Comparison of ENCODE assay signal across 21 cellular contexts in the genomic region with DNA sequence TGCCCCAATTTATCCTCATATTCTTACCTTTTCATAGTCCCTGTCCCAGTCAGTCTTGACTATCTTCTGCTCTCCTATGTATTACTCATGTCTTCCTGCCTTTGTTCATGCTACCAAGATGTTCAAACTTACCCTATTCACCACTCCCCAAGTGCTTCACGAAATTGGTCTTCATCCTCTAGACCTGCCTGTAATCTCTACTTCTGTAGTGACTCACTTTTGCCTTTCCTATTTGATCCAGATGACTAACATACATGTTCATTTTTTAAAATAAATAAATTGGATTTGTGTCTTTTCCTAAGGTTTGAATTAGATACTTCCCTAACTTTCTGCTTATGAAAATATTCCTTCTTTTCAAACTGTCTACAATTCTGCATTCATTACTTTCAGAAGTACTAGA.
"Had no signal": no experiment of that assay in that cellular context is flagged by ENCODE, and none has a peak within 500 bp of the region (broad histone marks: within the 10 kb centered on the region; RNA-seq: fewer than 3 reads in every experiment).

No MANE protein-coding gene starts in this region.

- ATAC-seq: activated T-helper 17 cell treated with anti-CD3 and anti-CD28 coated beads, Interleukin-2, amount 50 U/mL, for 72 hours; effector memory CD8-positive, alpha-beta T cell; naive thymus-derived CD4-positive, alpha-beta T cell; psoas muscle; sciatic nerve; stimulated activated memory B cell treated with anti-CD40 and anti-IgM and Interleukin-4, amounts not matched to agents 10 μg/mL and 1 μg/mL and 100 μg/mL, for 72 hours had no signal

- H3K4me1 ChIP-seq: neural progenitor cell, psoas muscle, thyroid gland had no signal

- H3K27ac ChIP-seq: epithelial cell of prostate, neural progenitor cell, ovary, psoas muscle, thyroid gland had no signal

- DNase-seq: activated B cell treated with CpG ODN at 0.5 μM for 24 hours; activated CD4-positive, alpha-beta memory T cell treated with anti-CD3 and anti-CD28 coated beads for 36 hours; activated CD4-positive, alpha-beta T cell treated with anti-CD3 and anti-CD28 coated beads for 4 hours; activated naive CD4-positive, alpha-beta T cell; activated naive CD8-positive, alpha-beta T cell treated with anti-CD3 and anti-CD28 coated beads, Interleukin-2, amount 10 ng/mL, durations not matched to agents 7 days and 5 days; activated T-cell treated with anti-CD3 and anti-CD28 coated beads for 4 hours; aorta; effector memory CD8-positive, alpha-beta T cell; mesenchymal stem cell; naive thymus-derived CD4-positive, alpha-beta T cell; ovary; psoas muscle; stimulated activated CD4-positive, alpha-beta T cell treated with anti-CD3 and anti-CD28 coated beads, Interleukin-4, amount 100 ng/mL, for 24 hours; T-helper 1 cell; T-helper 9 cell; thyroid gland had no signal

- H3K9me3 ChIP-seq: ovary, psoas muscle, thyroid gland had no signal

- H3K4me3 ChIP-seq: neural progenitor cell, ovary, psoas muscle, thyroid gland had no signal

- H3K27me3 ChIP-seq: neural progenitor cell, ovary, thyroid gland had no signal

- H3K36me3 ChIP-seq: neural progenitor cell, ovary, thyroid gland had no signal
